ENCODE assay signal across 11 cellular contexts in the genomic region with DNA sequence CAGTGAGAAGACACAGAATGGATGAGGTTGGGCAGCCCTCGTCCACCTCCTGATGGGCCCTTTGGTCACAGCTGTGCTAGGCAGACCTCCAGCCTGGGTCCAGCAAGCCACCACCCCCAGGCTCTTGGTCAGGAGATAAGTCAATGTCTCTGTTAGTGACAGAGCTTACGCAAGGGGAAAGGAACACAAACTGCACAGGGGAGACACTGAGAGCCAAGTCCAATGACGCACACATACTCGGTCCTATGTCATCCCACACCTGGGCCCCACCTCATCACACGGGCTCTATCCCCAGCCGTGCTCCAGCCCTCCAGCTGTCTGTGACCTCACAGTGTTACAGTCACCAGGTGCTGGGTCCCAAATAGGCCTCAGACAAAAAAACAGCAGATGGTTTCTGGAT.
"Had no signal": no experiment of that assay in that cellular context is flagged by ENCODE, and none has a peak within 500 bp of the region (broad histone marks: within the 10 kb centered on the region; RNA-seq: fewer than 3 reads in every experiment).

No MANE protein-coding gene starts in this region.

- H3K9me3 ChIP-seq: breast epithelium, tibial artery had no signal

- H3K27me3 ChIP-seq: breast epithelium, dorsolateral prefrontal cortex, tibial artery had no signal

- DNase-seq: activated B cell treated with CpG ODN at 0.5 μM for 24 hours; activated CD4-positive, alpha-beta T cell treated with anti-CD3 and anti-CD28 coated beads, Interleukin-2, amount 10 ng/mL, durations not matched to agents 24 days and 14 days; activated CD8-positive, alpha-beta memory T cell treated with anti-CD3 and anti-CD28 coated beads for 24 hours; anterior cingulate cortex; hippocampal formation; stimulated activated naive B cell treated with anti-CD40 and anti-IgM and Interleukin-4, amounts not matched to agents 10 μg/mL and 1 μg/mL and 100 μg/mL, for 72 hours; T-helper 2 cell had no signal

- H3K4me3 ChIP-seq: breast epithelium, dorsolateral prefrontal cortex, tibial artery had no signal

- H3K4me1 ChIP-seq: tibial artery had no signal

- H3K36me3 ChIP-seq: breast epithelium had no signal

- ATAC-seq: esophagus mucosa; stimulated activated naive B cell treated with anti-CD40 and anti-IgM and Interleukin-4, amounts not matched to agents 10 μg/mL and 1 μg/mL and 100 μg/mL, for 72 hours had no signal

- H3K27ac ChIP-seq: breast epithelium, dorsolateral prefrontal cortex, tibial artery had no signal
